Comparison of ENCODE assay signal across 9 cellular contexts in genomic region chr9:93950619-93951601, GRCh38. TPM values are rescaled to one million over a fixed set of nuclear protein-coding genes. Genes with fewer than 3 reads are reported as not detected.
DNase-seq lines count a peak whose midpoint lies in the region; ATAC-seq and TF ChIP-seq lines count a peak whose summit lies in the region.
"Had no signal": no experiment of that assay in that cellular context is flagged by ENCODE, and none has a peak within 500 bp of the region (broad histone marks: within the 10 kb centered on the region; RNA-seq: fewer than 3 reads in every experiment).

No MANE protein-coding gene starts in this region.

- peak; percentile 17 for DNase-seq in AG10803 (ENCODE audit: low read depth)
- peak; percentile 64 for DNase-seq in M059J (ENCODE audit: low read depth)
- peak; percentile 22 for DNase-seq in epithelial cell of esophagus (ENCODE audit: low read depth)
- no peak for DNase-seq in natural killer cell
- no peak for DNase-seq in SK-N-DZ (ENCODE audit: low spot score)
- no peak for DNase-seq in NCI-H1092 treated with DMSO at 0.1 percent for 48 hours (lab: John Stamatoyannopoulos, UW)
- no peak for DNase-seq in mucosa of gallbladder (ENCODE audit: low spot score)

- H3K4me3 ChIP-seq in AG10803 (ENCODE audit: low read length) (peak overlapping the region; percentile 60), epithelial cell of esophagus (ENCODE audit: low read length) (peak overlapping the region; percentile 38)

- intact Hi-C loops in natural killer cell (cut with micrococcal nuclease) = no loop called here

- TF ChIP-seq CTCF in AG10803 (conservative IDR thresholded peaks at IDR 0.05; ENCODE audit: low read length) = no peak
- no peak for TF ChIP-seq CTCF in epithelial cell of esophagus (IDR thresholded peaks at IDR 0.05; ENCODE audit: insufficient read depth, low read depth, low read length, missing control alignments)
- no peak for TF ChIP-seq CTCF in natural killer cell (IDR thresholded peaks at IDR 0.05)

- peaks cover 53 to 64% of the 10 kb centered on the region in 2 donors for H3K27me3 Mint-ChIP-seq in natural killer cell (ENCODE audit: low read depth in 2 of 2)

- H3K4me1 Mint-ChIP-seq in natural killer cell = peaks cover 19 to 44% of the 10 kb centered on the region in 2 donors

- peak overlapping the region; percentile 78 for H3K4me3 Mint-ChIP-seq in natural killer cell

- no peak overlapping the region for H3K27ac Mint-ChIP-seq in natural killer cell

- no peaks in the 10 kb centered on the region for H3K9me3 Mint-ChIP-seq in natural killer cell

- ATAC-seq in natural killer cell (peak; percentile 9 to 39 (median 31)), HG03097 (IDR thresholded peaks at IDR 0.05; ENCODE audit: low FRiP score, unreplicated experiment) (no peak)

- no peaks in the 10 kb centered on the region for H3K36me3 Mint-ChIP-seq in natural killer cell

RNA-seq across cellular contexts. Expression of gene BARX1, which starts 4.2 kb away (rescaled TPM):
- 0.69 TPM in 1 of 2 replicates, not detected in the other for total RNA-seq in M059J (2014; rRNA removed; shearing (Covaris generic))
- total RNA-seq in natural killer cell (not detected), mucosa of gallbladder (2.9 TPM)
- 0.44 and 1.1 TPM in 2 replicates for polyA plus RNA-seq in SK-N-DZ (2014; cell fraction: cytosol; rRNA removed)
- polyA plus RNA-seq in SK-N-DZ (2014; cell fraction: nucleus; rRNA removed) = 0.18 and 0.28 TPM in 2 replicates
- total RNA-seq: T-helper 2 cell treated with Interferon-gamma antibody and Interleukin-4, amounts not matched to agents 100 ng/mL and 5 ng/mL, for 36 hours had no signal

Comparison
In these comparisons a context has a peak if more than half of its experiments do, and no peak if none do; other contexts are left out.
1. DNase-seq: peak in AG10803 (single experiment), M059J (single experiment) and epithelial cell of esophagus (single experiment); none in natural killer cell (single experiment), SK-N-DZ (single experiment), NCI-H1092 treated with DMSO at 0.1 percent for 48 hours (single experiment) and mucosa of gallbladder (single experiment).